In the genomic region with DNA sequence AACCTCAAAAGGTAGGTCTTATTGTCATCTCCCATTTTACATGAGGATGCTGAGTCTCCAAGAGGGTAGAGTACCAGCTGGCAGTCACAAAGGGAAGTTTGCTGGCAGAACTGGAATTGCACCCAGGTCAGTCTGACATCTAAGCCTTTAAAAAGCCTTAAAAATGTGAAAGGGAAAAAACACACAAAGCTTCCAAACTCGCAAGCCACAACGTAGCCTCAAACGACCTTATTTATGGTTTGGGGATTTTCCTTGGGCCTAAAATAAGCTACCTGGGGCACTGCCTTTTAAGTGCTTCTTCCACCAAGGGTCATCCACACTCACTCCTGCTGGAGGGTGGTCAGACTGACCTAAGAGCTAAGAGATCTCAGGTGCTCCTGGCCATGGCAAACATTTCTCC, we compare ENCODE assay signal across 12 cellular contexts. TPM values are rescaled to one million over a fixed set of nuclear protein-coding genes. Genes with fewer than 3 reads are reported as not detected.
A peak's percentile ranks its signal among the peaks of the same experiment; 100 is the strongest.
DNase-seq lines count a peak whose midpoint lies in the region; ATAC-seq, FAIRE-seq and TF ChIP-seq lines count a peak whose summit lies in the region.
"Had no signal": no experiment of that assay in that cellular context is flagged by ENCODE, and none has a peak within 500 bp of the region (broad histone marks: within the 10 kb centered on the region; RNA-seq: fewer than 3 reads in every experiment).

No MANE protein-coding gene starts in this region.

- 77% methylated on average over 3 of the region's 3 CpGs; no CpG with 5 or more reads in 1 of the 2 experiments for WGBS in H1 (ENCODE audit: extremely low coverage in 1 of 2, insufficient coverage in 1 of 2, insufficient read length in 1 of 2, insufficient replicate concordance in 2 of 2, low coverage in 1 of 2, low lambda C conversion rate in 2 of 2, missing lambda C conversion rate in 1 of 2), 2 experiments
- 53 to 66% (median 60%) methylated on average over 3 of the region's 3 CpGs for WGBS in spleen, 5 donors
- no CpG with 5 or more reads among the region's 3 CpGs for WGBS in right lobe of liver (ENCODE audit: insufficient coverage, low coverage, low lambda C conversion rate, missing lambda C conversion rate)

- no peaks in the 10 kb centered on the region for H3K27me3 ChIP-seq in CD8-positive, alpha-beta memory T cell (ENCODE audit: insufficient read depth, low read length, poor library complexity, severe bottlenecking)
- H3K27me3 ChIP-seq in HCT116 (ENCODE audit: insufficient read depth, low read length) (no peaks in the 10 kb centered on the region), H1 (replicated peaks in 1 of 4; ENCODE audit: control insufficient read depth in 3 of 4, extremely low read depth in 1 of 4, insufficient read depth in 3 of 4, low read length in 3 of 4) (0 out of 7 replicates have a peak, but pooled peaks cover 0 to 6% (median 0%) of the 10 kb centered on the region in 4 experiments), spleen (replicated peaks in 1 of 7) (peaks cover 0 to 6% (median 0%) of the 10 kb centered on the region in 7 donors), WERI-Rb-1 (ENCODE audit: insufficient read depth, low read depth, severe bottlenecking) (no peaks in the 10 kb centered on the region), right lobe of liver (no peaks in the 10 kb centered on the region)

- H3K9ac ChIP-seq in HCT116 (ENCODE audit: low read length), result no peak overlapping the region
- no peak overlapping the region for H3K9ac ChIP-seq in H1 (replicated peaks in 1 of 4; ENCODE audit: extremely low read depth in 1 of 4, low read depth in 3 of 4, low read length in 3 of 4)

- H3K4me3 ChIP-seq in CD8-positive, alpha-beta memory T cell (ENCODE audit: low read length), result no peak overlapping the region
- no peak overlapping the region for H3K4me3 ChIP-seq in HCT116 (replicated peaks in 1 of 2; ENCODE audit: low read depth in 1 of 2, low read length in 2 of 2)
- H3K4me3 ChIP-seq in H1 (ENCODE audit: extremely low read depth in 1 of 4, insufficient read depth in 2 of 4, low read depth in 3 of 4, low read length in 4 of 4), result no peak overlapping the region
- no peak overlapping the region for H3K4me3 ChIP-seq in spleen
- H3K4me3 ChIP-seq in WERI-Rb-1 (ENCODE audit: low read depth, low read length), result no peak overlapping the region
- no peak overlapping the region for H3K4me3 ChIP-seq in right lobe of liver

- H2BK15ac ChIP-seq in H1 (ENCODE audit: low read length), result no peak overlapping the region

- H3K23ac ChIP-seq in H1 (ENCODE audit: insufficient read length), result no peak overlapping the region

- H3K4me2 ChIP-seq in HCT116 (ENCODE audit: low read length), result no peak overlapping the region
- H3K4me2 ChIP-seq in H1 (ENCODE audit: insufficient read depth in 1 of 2, low read depth in 2 of 2, low read length in 2 of 2), result peak overlapping the region in 1 of 2 experiments; percentile 99; a peak in 2 of 4 replicates

- no peak for TF ChIP-seq RAD21 in HCT116 (IDR thresholded peaks at IDR 0.05; ENCODE audit: low read depth)
- no peak for TF ChIP-seq RAD21 in H1 (IDR thresholded peaks at IDR 0.05 in 1 of 2, conservative IDR thresholded peaks at IDR 0.05 in 1 of 2; ENCODE audit: low read depth in 2 of 2, low read length in 2 of 2)

- TSS peak; percentile 40 for BruUV-seq in HCT116 (replicated peaks; lab: Mats Ljungman, UMichigan)

- RAD21 ChIA-PET in HCT116 (lab: Charles Lee; ENCODE audit: low non-redundant PET in 1 of 2, low total read pairs in 2 of 2, uncharacterized antibody in 2 of 2, unreplicated experiment in 2 of 2), result no interaction called here

- TF ChIP-seq CTCF in HCT116 (IDR thresholded peaks at IDR 0.05 in 2 of 3, conservative IDR thresholded peaks at IDR 0.05 in 1 of 3; ENCODE audit: borderline replicate concordance in 1 of 3, insufficient read depth in 1 of 3, low read depth in 2 of 3, low read length in 2 of 3), result no peak
- TF ChIP-seq CTCF in H1 (IDR thresholded peaks at IDR 0.05; ENCODE audit: control extremely low read depth in 1 of 3, insufficient read depth in 1 of 3, low read depth in 1 of 3, low read length in 3 of 3), result no peak
- no peak for TF ChIP-seq CTCF in spleen (IDR thresholded peaks at IDR 0.05 in 8 of 11, conservative IDR thresholded peaks at IDR 0.05 in 3 of 11)
- no peak for TF ChIP-seq CTCF in WERI-Rb-1 (IDR thresholded peaks at IDR 0.05; ENCODE audit: low read depth, low read length)
- TF ChIP-seq CTCF in right lobe of liver (IDR thresholded peaks at IDR 0.05), result no peak

- DNase-seq in CD8-positive, alpha-beta memory T cell, result no peak
- DNase-seq in HCT116 (ENCODE audit: low read depth, low spot score) (no peak), H1 (ENCODE audit: low read depth in 1 of 2, low spot score in 2 of 2) (no peak), spleen (no peak), WERI-Rb-1 (no peak), UCSD-AML1 (lab: John Stamatoyannopoulos, UW; ENCODE audit: unreplicated experiment) (no peak), right lobe of liver (no peak)
- DNase-seq: activated naive CD4-positive, alpha-beta T cell; head of caudate nucleus; stimulated activated CD4-positive, alpha-beta T cell treated with anti-CD3 and anti-CD28 coated beads, Interleukin-2, amount 100 ng/mL, for 24 hours had no signal

- H4K8ac ChIP-seq in H1 (ENCODE audit: extremely low read depth, insufficient read depth, low read length), result no peak overlapping the region

- no peak overlapping the region for H3K56ac ChIP-seq in H1 (replicated peaks; ENCODE audit: insufficient read length, low read depth, low read length)

- H3K79me1 ChIP-seq in H1 (ENCODE audit: low read depth, low read length), result peaks cover 3% of the 10 kb centered on the region; the same call in 1 of the 2 replicates

- no peak overlapping the region for H4K91ac ChIP-seq in H1 (replicated peaks; ENCODE audit: insufficient read length, low read length)

- CTCF ChIA-PET in CD8-positive, alpha-beta memory T cell (lab: Charles Lee), result no interaction called here
- CTCF ChIA-PET in HCT116 (lab: Charles Lee), result no interaction called here
- CTCF ChIA-PET in H1 (lab: Charles Lee; ENCODE audit: partially characterized antibody), result interaction anchor here (1.0 kb wide), 1 partner anchor 83 kb away, joined by 4 read pairs; no protein-coding TSS in a partner anchor

- H3K4me3 Mint-ChIP-seq in CD8-positive, alpha-beta memory T cell, result peak overlapping the region in 4 of 7 donors; percentile 4 to 99 (median 51)

- peaks cover 47% of the 10 kb centered on the region for H3K4me1 ChIP-seq in CD8-positive, alpha-beta memory T cell (ENCODE audit: insufficient read depth, low read length)
- peaks cover 7 to 23% of the 10 kb centered on the region in 2 experiments; a peak in 3 of 4 replicates for H3K4me1 ChIP-seq in HCT116 (ENCODE audit: control insufficient read depth in 1 of 2, insufficient read depth in 2 of 2, low read length in 2 of 2)
- peaks cover 8 to 20% (median 15%) of the 10 kb centered on the region in 4 experiments; a peak in 6 of 7 replicates for H3K4me1 ChIP-seq in H1 (replicated peaks in 1 of 4; ENCODE audit: control insufficient read depth in 3 of 4, insufficient read depth in 4 of 4, low read length in 3 of 4)
- peaks cover 7 to 79% (median 55%) of the 10 kb centered on the region in 6 donors for H3K4me1 ChIP-seq in spleen
- peaks cover 0 to 4% (median 0%) of the 10 kb centered on the region in 4 donors for H3K4me1 ChIP-seq in right lobe of liver

- H3K9me3 ChIP-seq in CD8-positive, alpha-beta memory T cell (ENCODE audit: low read length), result no peaks in the 10 kb centered on the region
- H3K9me3 ChIP-seq in HCT116 (ENCODE audit: control insufficient read depth in 1 of 2, insufficient read depth in 1 of 2, low read depth in 1 of 2, low read length in 2 of 2) (no peaks in the 10 kb centered on the region), H1 (ENCODE audit: insufficient read depth in 2 of 2, low read depth in 1 of 2, low read length in 1 of 2) (no peaks in the 10 kb centered on the region), spleen (no peaks in the 10 kb centered on the region), WERI-Rb-1 (ENCODE audit: severe bottlenecking) (no peaks in the 10 kb centered on the region), right lobe of liver (no peaks in the 10 kb centered on the region)

- H3K27me3 Mint-ChIP-seq in CD8-positive, alpha-beta memory T cell, result no peaks in the 10 kb centered on the region

- H2AFZ ChIP-seq in HCT116 (ENCODE audit: low read depth, low read length, poor library complexity, severe bottlenecking) (no peak overlapping the region), H1 (ENCODE audit: low read length) (no peak overlapping the region)

- H3K9me2 ChIP-seq in HCT116 (ENCODE audit: insufficient read depth), result no peaks in the 10 kb centered on the region

- no peak overlapping the region for H2BK120ac ChIP-seq in H1 (replicated peaks; ENCODE audit: low read depth, low read length)

- H3K36me3 Mint-ChIP-seq in CD8-positive, alpha-beta memory T cell, result peaks cover 0 to 8% (median 0%) of the 10 kb centered on the region in 3 donors

- no peak overlapping the region for H4K5ac ChIP-seq in H1 (ENCODE audit: insufficient read length, low read depth, low read length)

- intact Hi-C loops in HCT116 (cut with micrococcal nuclease) (loop anchor here (5.0 kb wide), 1 partner anchor 192 kb away; the partner anchor contains the start of gene E2F3), spleen (cut with DNase I; ENCODE audit: low total_unique reads) (no loop called here), right lobe of liver (cut with DNase I) (no loop called here)

- no peak for ATAC-seq in HCT116
- ATAC-seq in right lobe of liver, result no peak
- ATAC-seq: HepG2 had no signal

- no peaks in the 10 kb centered on the region for H3K9me3 Mint-ChIP-seq in CD8-positive, alpha-beta memory T cell

- FAIRE-seq in H1 (lab: Jason Lieb, UNC), result no peak
- FAIRE-seq: HepG2 had no signal

- no peaks in the 10 kb centered on the region for H3K36me3 ChIP-seq in CD8-positive, alpha-beta memory T cell (ENCODE audit: insufficient read depth, low read length)
- H3K36me3 ChIP-seq in HCT116 (ENCODE audit: control insufficient read depth in 1 of 2, insufficient read depth in 2 of 2, low read length in 2 of 2) (no peaks in the 10 kb centered on the region), H1 (ENCODE audit: control insufficient read depth in 2 of 4, insufficient read depth in 4 of 4, low read length in 3 of 4) (no peaks in the 10 kb centered on the region), spleen (no peaks in the 10 kb centered on the region), WERI-Rb-1 (no peaks in the 10 kb centered on the region; the same call in 1 of the 2 replicates), right lobe of liver (no peaks in the 10 kb centered on the region)

- peak overlapping the region; percentile 41 to 96 (median 71) for H3K27ac Mint-ChIP-seq in CD8-positive, alpha-beta memory T cell

- peaks cover 67 to 78% (median 75%) of the 10 kb centered on the region in 3 donors for H3K4me1 Mint-ChIP-seq in CD8-positive, alpha-beta memory T cell

- H3K79me2 ChIP-seq in HCT116 (ENCODE audit: insufficient read depth, low read length) (peaks cover 14% of the 10 kb centered on the region; the same call in 1 of the 2 replicates), H1 (ENCODE audit: control insufficient read depth in 1 of 2, insufficient read depth in 2 of 2, low read length in 2 of 2) (peaks cover 0 to 23% of the 10 kb centered on the region in 2 experiments; a peak in 2 of 4 replicates)

- H3K14ac ChIP-seq in H1 (ENCODE audit: insufficient read length), result no peak overlapping the region

- H3K18ac ChIP-seq in H1 (ENCODE audit: extremely low read depth, low read length), result no peak overlapping the region

- H2BK20ac ChIP-seq in H1 (ENCODE audit: low read length), result 0 out of 2 replicates have a peak overlapping the region, but pooled peaks have one; percentile 25

- H3K27ac ChIP-seq in CD8-positive, alpha-beta memory T cell (ENCODE audit: low read depth, low read length), result no peak overlapping the region
- H3K27ac ChIP-seq in HCT116 (ENCODE audit: low read depth, low read length), result no peak overlapping the region
- no peak overlapping the region for H3K27ac ChIP-seq in H1 (ENCODE audit: low read depth, low read length)
- peak overlapping the region in 5 of 8 donors; percentile 13 to 96 (median 91) for H3K27ac ChIP-seq in spleen
- no peak overlapping the region for H3K27ac ChIP-seq in WERI-Rb-1
- H3K27ac ChIP-seq in right lobe of liver, result no peak overlapping the region

- H3K4ac ChIP-seq in H1 (replicated peaks; ENCODE audit: insufficient read length, low read depth, low read length), result no peak overlapping the region

- TF ChIP-seq EP300 in H1 (IDR thresholded peaks at IDR 0.05; ENCODE audit: borderline replicate concordance in 1 of 2, low read depth in 2 of 2, low read length in 2 of 2), result no peak

- H2BK12ac ChIP-seq in H1 (ENCODE audit: low read depth, low read length), result no peak overlapping the region

- H3K23me2 ChIP-seq in H1 (ENCODE audit: low read depth, low read length), result peaks cover 16% of the 10 kb centered on the region

- no peaks in the 10 kb centered on the region for H4K20me1 ChIP-seq in HCT116 (ENCODE audit: insufficient read depth)
- H4K20me1 ChIP-seq in H1 (replicated peaks in 1 of 2; ENCODE audit: control insufficient read depth in 1 of 2, insufficient read depth in 2 of 2, low read length in 2 of 2), result no peaks in the 10 kb centered on the region

- H2BK5ac ChIP-seq in H1 (ENCODE audit: low read depth, low read length), result no peak overlapping the region

- POLR2A ChIA-PET in CD8-positive, alpha-beta memory T cell (lab: Charles Lee), result no interaction called here
- POLR2A ChIA-PET in HCT116 (lab: Charles Lee) (interaction anchor here (0.6 kb wide), 1 partner anchor 53 kb away, joined by 3 read pairs; no protein-coding TSS in a partner anchor), H1 (lab: Charles Lee; ENCODE audit: partially characterized antibody) (no interaction called here)

- no peak overlapping the region for H2AK5ac ChIP-seq in H1 (ENCODE audit: low read depth, low read length)

- TF ChIP-seq POLR2A in HCT116 (IDR thresholded peaks at IDR 0.05; ENCODE audit: borderline replicate concordance, extremely low read depth, insufficient read depth, insufficient read length), result no peak
- TF ChIP-seq POLR2A in H1 (IDR thresholded peaks at IDR 0.05; ENCODE audit: control extremely low read depth in 1 of 2, low read depth in 2 of 2, low read length in 2 of 2), result no peak
- no peak for TF ChIP-seq POLR2A in spleen (IDR thresholded peaks at IDR 0.05)
- TF ChIP-seq POLR2A in right lobe of liver (IDR thresholded peaks at IDR 0.05), result no peak

RNA-seq across cellular contexts. Expression of gene MBOAT1, which starts 2.1 kb away (rescaled TPM):
- 10 to 100 TPM; 11.6 to 12.5 TPM for total RNA-seq in CD8-positive, alpha-beta memory T cell
- 3.2 TPM for polyA plus RNA-seq in CD8-positive, alpha-beta memory T cell
- 11.7 TPM for total RNA-seq in HCT116 (2021; ENCODE audit: unreplicated experiment)
- 6.0 and 6.5 TPM in 2 replicates for polyA plus RNA-seq in HCT116 (2012)
- 19.5 and 19.6 TPM in 2 replicates for total RNA-seq in H1 (2021; fragmentation: NEBNext Ultra II Directional; extraction: Animal tissue kit (Norgen Biotek cat#: 25700))
- polyA plus RNA-seq in H1 (2011; rRNA removed), result 4.9 and 5.2 TPM in 2 replicates
- polyA plus RNA-seq in H1 (2011; cell fraction: cytosol; rRNA removed), result 5.6 TPM
- polyA plus RNA-seq in H1 (2011; cell fraction: nucleus; rRNA removed), result 7.0 TPM
- polyA plus RNA-seq in H1 (2012, experiment 1 of 2), result 8.4 to 10.4 TPM (median 9.2 TPM) in 4 replicates
- polyA plus RNA-seq in H1 (2012, experiment 2 of 2), result 1.5 TPM
- polyA plus RNA-seq in H1 (2013, experiment 1 of 2), result 16.8 TPM
- polyA plus RNA-seq in H1 (2013, experiment 2 of 2), result 18.6 TPM
- 21.6 and 25.8 TPM in 2 replicates for polyA minus RNA-seq in H1 (2011; rRNA and poly(A)+ RNA removed)
- polyA minus RNA-seq in H1 (2011; cell fraction: cytosol; rRNA and poly(A)+ RNA removed), result 13.2 TPM
- 11.7 TPM for polyA minus RNA-seq in H1 (2011; cell fraction: nucleus; rRNA and poly(A)+ RNA removed)
- total RNA-seq in spleen, result 10 to 100 TPM in 6 of 7 donors, 1 to 10 TPM in 1; 9.1 to 14.9 (median 12.6) TPM
- 1 to 10 TPM; 1.0 to 1.8 (median 1.1) TPM for polyA plus RNA-seq in spleen
- 10 to 100 TPM in 1 of 6 experiments, 1 to 10 TPM in 5; 3.6 to 10.0 (median 5.9) TPM for total RNA-seq in right lobe of liver
- total RNA-seq: HepG2 had no signal
- polyA plus RNA-seq: HepG2, neural cell had no signal

Comparison
In these comparisons a context has a peak if more than half of its experiments do, and no peak if none do; other contexts are left out.
1. H3K27ac ChIP-seq: peak in spleen (5 of 8); none in CD8-positive, alpha-beta memory T cell (single experiment), HCT116 (single experiment), H1 (single experiment), WERI-Rb-1 (single experiment) and right lobe of liver (0 of 3).